ENCODE assay signal across 27 cellular contexts in genomic region chr14:50855558-50855957, GRCh38. TPM values are rescaled to one million over a fixed set of nuclear protein-coding genes. Genes with fewer than 3 reads are reported as not detected.
DNase-seq lines count a peak whose midpoint lies in the region; ATAC-seq, FAIRE-seq and TF ChIP-seq lines count a peak whose summit lies in the region.
"Had no signal": no experiment of that assay in that cellular context is flagged by ENCODE, and none has a peak within 500 bp of the region (broad histone marks: within the 10 kb centered on the region; RNA-seq: fewer than 3 reads in every experiment).

No MANE protein-coding gene starts in this region.

- H3K27ac ChIP-seq in caudate nucleus (ENCODE audit: low read depth, low read length) = no peak overlapping the region
- H3K27ac ChIP-seq: heart left ventricle, KMS-11, pancreas had no signal

- TF ChIP-seq POLR2A in GM12891 (IDR thresholded peaks at IDR 0.05; ENCODE audit: low read depth, low read length) = no peak

- H3K27ac Mint-ChIP-seq in osteocyte (ENCODE audit: unreplicated experiment) = no peak overlapping the region
- H3K27ac Mint-ChIP-seq: activated naive CD4-positive, alpha-beta T cell treated with anti-CD3 and anti-CD28 coated beads, Interleukin-2, amount 10 ng/mL, durations not matched to agents 7 days and 5 days; activated T-cell treated with anti-CD3 and anti-CD28 coated beads, Interleukin-2, amount 50 U/mL, for 72 hours; mesothelial cell of epicardium; T-helper 17 cell had no signal

- H3K9me3 Mint-ChIP-seq in osteocyte (ENCODE audit: unreplicated experiment) = no peaks in the 10 kb centered on the region
- H3K9me3 Mint-ChIP-seq: activated naive CD4-positive, alpha-beta T cell treated with anti-CD3 and anti-CD28 coated beads, Interleukin-2, amount 10 ng/mL, durations not matched to agents 7 days and 5 days; activated T-cell treated with anti-CD3 and anti-CD28 coated beads, Interleukin-2, amount 50 U/mL, for 72 hours; CD4-positive, CD25-positive, alpha-beta regulatory T cell; mesothelial cell of epicardium; naive thymus-derived CD8-positive, alpha-beta T cell had no signal

- no peak for ATAC-seq in HG03378 (IDR thresholded peaks at IDR 0.05; ENCODE audit: unreplicated experiment)
- ATAC-seq: activated T-cell treated with anti-CD3 and anti-CD28 coated beads, Interleukin-2, amount 50 U/mL, for 72 hours; heart left ventricle; left lobe of liver; naive thymus-derived CD8-positive, alpha-beta T cell; pancreas; T-helper 17 cell had no signal

- TF ChIP-seq CTCF in osteocyte (IDR thresholded peaks at IDR 0.05) = peak; percentile 31

- H3K27me3 Mint-ChIP-seq in osteocyte (ENCODE audit: unreplicated experiment) = no peaks in the 10 kb centered on the region
- H3K27me3 Mint-ChIP-seq: naive thymus-derived CD8-positive, alpha-beta T cell; T-helper 17 cell had no signal

- H3K36me3 Mint-ChIP-seq in osteocyte (ENCODE audit: unreplicated experiment) = no peaks in the 10 kb centered on the region
- H3K36me3 Mint-ChIP-seq: activated naive CD4-positive, alpha-beta T cell treated with anti-CD3 and anti-CD28 coated beads, Interleukin-2, amount 10 ng/mL, durations not matched to agents 7 days and 5 days; CD4-positive, CD25-positive, alpha-beta regulatory T cell; mesothelial cell of epicardium; naive thymus-derived CD8-positive, alpha-beta T cell had no signal

- FAIRE-seq in GM12891 (lab: Jason Lieb, UNC) = peak; percentile 56
- FAIRE-seq: pancreas had no signal

- DNase-seq in GM12891 (ENCODE audit: insufficient read length, low spot score) (no peak), RKO (ENCODE audit: low spot score) (peak; percentile 30), fibroblast of gingiva (ENCODE audit: low read depth) (peak; percentile 22), osteocyte (ENCODE audit: extremely low spot score, unreplicated experiment) (no peak), NCI-H226 (no peak), caudate nucleus (lab: John Stamatoyannopoulos, UW) (no peak), DMS53 treated with DMSO at 0.1 percent for 48 hours (lab: John Stamatoyannopoulos, UW; ENCODE audit: unreplicated experiment) (no peak)
- DNase-seq: activated CD4-positive, alpha-beta T cell treated with anti-CD3 and anti-CD28 coated beads for 4 hours; activated naive CD4-positive, alpha-beta T cell treated with anti-CD3 and anti-CD28 coated beads, Interleukin-2, amount 10 ng/mL, durations not matched to agents 7 days and 5 days; activated T-cell treated with anti-CD3 and anti-CD28 coated beads, Interleukin-2, amount 50 U/mL, for 72 hours; anterior cingulate cortex; CD4-positive, CD25-positive, alpha-beta regulatory T cell; DMS 273 treated with DMSO at 0.1 percent for 48 hours; erythroblast; GDM1; heart left ventricle; naive thymus-derived CD8-positive, alpha-beta T cell; NCI-H1048; NCI-H1930; NK-92 treated with Interleukin-12 subunit alpha and Interleukin-12 subunit beta, amount 100 ng/mL, for 24 hours; pancreas; SIG-M5; T-helper 17 cell had no signal

- no peak overlapping the region for H3K4me3 Mint-ChIP-seq in osteocyte (ENCODE audit: unreplicated experiment)
- H3K4me3 Mint-ChIP-seq: activated naive CD4-positive, alpha-beta T cell treated with anti-CD3 and anti-CD28 coated beads, Interleukin-2, amount 10 ng/mL, durations not matched to agents 7 days and 5 days; activated T-cell treated with anti-CD3 and anti-CD28 coated beads, Interleukin-2, amount 50 U/mL, for 72 hours; mesothelial cell of epicardium; naive thymus-derived CD8-positive, alpha-beta T cell; T-helper 17 cell had no signal

- H3K4me1 Mint-ChIP-seq in osteocyte (ENCODE audit: unreplicated experiment) = peaks cover 18% of the 10 kb centered on the region

TF ChIP-seq in GM12891, 5 proteins besides CTCF, POLR2A, EP300 and RAD21:
- TF ChIP-seq PAX5 (IDR thresholded peaks at IDR 0.05; ENCODE audit: insufficient read depth, low read length, severe bottlenecking) = no peak
- TF ChIP-seq TAF1 (IDR thresholded peaks at IDR 0.05; ENCODE audit: low read depth, low read length) = no peak
- TF ChIP-seq POLR2AphosphoS5 (IDR thresholded peaks at IDR 0.05; ENCODE audit: low read depth, low read length) = no peak
- TF ChIP-seq SPI1 (IDR thresholded peaks at IDR 0.05; ENCODE audit: low read depth, low read length) = no peak
- no peak for TF ChIP-seq POU2F2 (IDR thresholded peaks at IDR 0.05; ENCODE audit: low read depth, low read length)

RNA-seq across cellular contexts. Expression of gene ABHD12B, which starts 16.3 kb away (rescaled TPM):
- not detected for polyA plus RNA-seq in GM12891 (2012; ENCODE audit: low read depth, missing spikeins)
- not detected in 2 replicates for total RNA-seq in osteocyte
- total RNA-seq: activated T-cell treated with anti-CD3 and anti-CD28 coated beads, Interleukin-2, amount 50 U/mL, for 72 hours; left lobe of liver; naive thymus-derived CD8-positive, alpha-beta T cell; T-helper 17 cell had no signal
- polyA plus RNA-seq: CD4-positive, CD25-positive, alpha-beta regulatory T cell; heart left ventricle; naive thymus-derived CD8-positive, alpha-beta T cell; pancreas had no signal

RNA-seq across cellular contexts. Expression of gene NIN, which starts 24.6 kb away (rescaled TPM):
- 41.6 TPM for polyA plus RNA-seq in GM12891 (2012; ENCODE audit: low read depth, missing spikeins)
- total RNA-seq in osteocyte = 46.3 and 50.2 TPM in 2 replicates

Comparison
In these comparisons a context has a peak if more than half of its experiments do, and no peak if none do; other contexts are left out.
1. DNase-seq: peak in RKO (single experiment) and fibroblast of gingiva (single experiment); none in GM12891 (single experiment), osteocyte (single experiment), NCI-H226 (single experiment), caudate nucleus (0 of 61) and DMS53 treated with DMSO at 0.1 percent for 48 hours (single experiment).